In genomic region chrX:49877397-49878101, GRCh38 we compare ENCODE assay signal across 13 cellular contexts. TPM values are rescaled to one million over a fixed set of nuclear protein-coding genes. Genes with fewer than 3 reads are reported as not detected.
A peak's percentile ranks its signal among the peaks of the same experiment; 100 is the strongest.
DNase-seq lines count a peak whose midpoint lies in the region; ATAC-seq and TF ChIP-seq lines count a peak whose summit lies in the region.
"Had no signal": no experiment of that assay in that cellular context is flagged by ENCODE, and none has a peak within 500 bp of the region (broad histone marks: within the 10 kb centered on the region; RNA-seq: fewer than 3 reads in every experiment).

No MANE protein-coding gene starts in this region.

- no peak overlapping the region for H3K9ac ChIP-seq in IMR-90 (ENCODE audit: low read depth, low read length)
- no peak overlapping the region for H3K9ac ChIP-seq in Karpas-422 (ENCODE audit: low read length)

- peak overlapping the region in 1 of 2 experiments; percentile 9; a peak in 1 of 4 replicates for H4K8ac ChIP-seq in IMR-90 (ENCODE audit: low read depth in 2 of 2, low read length in 2 of 2)

- no peaks in the 10 kb centered on the region for H3K36me3 Mint-ChIP-seq in CD4-positive, alpha-beta T cell (ENCODE audit: low read depth)
- H3K36me3 Mint-ChIP-seq: natural killer cell had no signal

- H3K4me2 ChIP-seq in IMR-90 (ENCODE audit: low read depth, low read length) (no peak overlapping the region), Karpas-422 (ENCODE audit: low read depth, low read length, poor library complexity, severe bottlenecking) (no peak overlapping the region)

- H3K36me3 ChIP-seq in IMR-90 (ENCODE audit: control insufficient read depth, insufficient read depth, low read length) (no peaks in the 10 kb centered on the region), esophagus muscularis mucosa (no peaks in the 10 kb centered on the region), psoas muscle (ENCODE audit: insufficient read depth in 1 of 2, low read depth in 1 of 2) (no peaks in the 10 kb centered on the region), Karpas-422 (ENCODE audit: insufficient read depth, low read length) (no peaks in the 10 kb centered on the region)

- H3K4me3 ChIP-seq in IMR-90 (ENCODE audit: insufficient read depth, low read depth, low read length) (no peak overlapping the region), esophagus muscularis mucosa (peak overlapping the region in 1 of 4 donors; percentile 65), psoas muscle (no peak overlapping the region), Karpas-422 (ENCODE audit: low read length) (no peak overlapping the region)

- no peak overlapping the region for H2BK120ac ChIP-seq in IMR-90 (ENCODE audit: low read depth, low read length)

- H4K5ac ChIP-seq in IMR-90 (ENCODE audit: low read depth, low read length) = no peak overlapping the region

- H3K79me2 ChIP-seq in Karpas-422 (ENCODE audit: low read length) = no peaks in the 10 kb centered on the region

- POLR2A ChIA-PET in CD4-positive, alpha-beta T cell (lab: Charles Lee) = no interaction called here
- POLR2A ChIA-PET in IMR-90 (lab: Charles Lee; ENCODE audit: unreplicated experiment) = no interaction called here

- in situ Hi-C loops in IMR-90 (cut with MboI; ENCODE audit: low sequenced_read_pairs) = no loop called here

- no peak overlapping the region; the same call in 1 of the 2 replicates for H3K4ac ChIP-seq in IMR-90 (ENCODE audit: low read depth, low read length)

- no peak overlapping the region for H2AK5ac ChIP-seq in IMR-90 (ENCODE audit: low read depth, low read length)

- no peaks in the 10 kb centered on the region for H3K9me3 ChIP-seq in CD4-positive, alpha-beta T cell (ENCODE audit: control insufficient read depth, low read length)
- H3K9me3 ChIP-seq in IMR-90 (ENCODE audit: control insufficient read depth, insufficient read depth, low read length) = no peaks in the 10 kb centered on the region; the same call in 1 of the 2 replicates
- no peaks in the 10 kb centered on the region for H3K9me3 ChIP-seq in esophagus muscularis mucosa
- no peaks in the 10 kb centered on the region for H3K9me3 ChIP-seq in psoas muscle
- H3K9me3 ChIP-seq in Karpas-422 (ENCODE audit: low read length) = no peaks in the 10 kb centered on the region

- CTCF ChIA-PET in CD4-positive, alpha-beta T cell (lab: Charles Lee) = interaction anchor here (0.7 to 2.0 kb wide), 3 partner anchors 37 to 45 kb away, joined by 3 to 5 read pairs (median 4); partner anchors contain the start of gene CLCN5
- CTCF ChIA-PET in IMR-90 (lab: Yijun Ruan, JAX) = no interaction called here

- H4K20me1 ChIP-seq in IMR-90 (ENCODE audit: insufficient read depth, low read length) (no peaks in the 10 kb centered on the region), Karpas-422 (ENCODE audit: insufficient read depth, low read depth, low read length) (no peaks in the 10 kb centered on the region)

- no peak for TF ChIP-seq CTCF in CD4-positive, alpha-beta T cell (IDR thresholded peaks at IDR 0.05)
- TF ChIP-seq CTCF in IMR-90 (conservative IDR thresholded peaks at IDR 0.05; ENCODE audit: low read depth, low read length) (no peak), esophagus muscularis mucosa (IDR thresholded peaks at IDR 0.05) (no peak), psoas muscle (IDR thresholded peaks at IDR 0.05) (no peak)

- H3K27me3 ChIP-seq in CD4-positive, alpha-beta T cell (ENCODE audit: control insufficient read depth, insufficient read depth, low read length) = no peaks in the 10 kb centered on the region
- peaks cover 3% of the 10 kb centered on the region; the same call in 1 of the 2 replicates for H3K27me3 ChIP-seq in IMR-90 (ENCODE audit: control insufficient read depth, insufficient read depth, low read length)
- peaks cover 0 to 4% (median 0%) of the 10 kb centered on the region in 4 donors for H3K27me3 ChIP-seq in esophagus muscularis mucosa
- H3K27me3 ChIP-seq in psoas muscle (ENCODE audit: insufficient read depth in 3 of 3, low read length in 2 of 3) = peaks cover 0 to 5% (median 0%) of the 10 kb centered on the region in 3 donors
- H3K27me3 ChIP-seq in Karpas-422 (ENCODE audit: low read length) = no peaks in the 10 kb centered on the region

- no peak for TF ChIP-seq RAD21 in IMR-90 (IDR thresholded peaks at IDR 0.05; ENCODE audit: low read length)

- no peak overlapping the region for H2BK15ac ChIP-seq in IMR-90 (ENCODE audit: low read depth, low read length)

- H3K56ac ChIP-seq in IMR-90 (ENCODE audit: extremely low read depth, insufficient read depth, low read length) = no peak overlapping the region

- WGBS in IMR-90 (ENCODE audit: extremely low coverage in 2 of 2, insufficient read length in 1 of 2), 2 experiments = no CpG with 5 or more reads among the region's 5 CpGs
- 69% methylated on average over 4 of the region's 5 CpGs for WGBS in esophagus muscularis mucosa
- 65% methylated on average over 5 of the region's 5 CpGs for WGBS in psoas muscle, 3 donors

- H2AFZ ChIP-seq in IMR-90 (replicated peaks; ENCODE audit: low read length, poor library complexity) (no peak overlapping the region), Karpas-422 (ENCODE audit: low read length) (no peak overlapping the region)

- H3K27ac Mint-ChIP-seq in CD4-positive, alpha-beta T cell = peak overlapping the region; percentile 36

- no peaks in the 10 kb centered on the region for H3K9me3 Mint-ChIP-seq in CD4-positive, alpha-beta T cell
- H3K9me3 Mint-ChIP-seq: natural killer cell had no signal

- H3K18ac ChIP-seq in IMR-90 (ENCODE audit: low read depth, low read length) = no peak overlapping the region

- no peak overlapping the region for H3K14ac ChIP-seq in IMR-90 (replicated peaks; ENCODE audit: low read depth, low read length)

- H4K91ac ChIP-seq in IMR-90 (ENCODE audit: insufficient read depth, low read depth, low read length) = no peak overlapping the region

- H3K27me3 Mint-ChIP-seq in CD4-positive, alpha-beta T cell = no peaks in the 10 kb centered on the region

- H3K23ac ChIP-seq in IMR-90 (ENCODE audit: low read depth, low read length) = no peak overlapping the region

- no peak for DNase-seq in CD4-positive, alpha-beta T cell
- no peak for DNase-seq in IMR-90
- DNase-seq in esophagus muscularis mucosa (ENCODE audit: extremely low spot score) = no peak
- DNase-seq in psoas muscle = no peak
- no peak for DNase-seq in Karpas-422
- no peak for DNase-seq in superior temporal gyrus (ENCODE audit: extremely low spot score)
- DNase-seq in NCI-H2227 (lab: John Stamatoyannopoulos, UW; ENCODE audit: unreplicated experiment) = no peak
- DNase-seq: activated effector memory CD4-positive, alpha-beta T cell treated with anti-CD3 and anti-CD28 coated beads, Interleukin-2, amount 50 U/mL, for 16 hours; natural killer cell; NCI-H2081 treated with DMSO at 0.1 percent for 48 hours; stimulated activated CD4-positive, alpha-beta T cell treated with anti-CD3 and anti-CD28 coated beads, Interleukin-12 subunit alpha, Interleukin-12 subunit beta, amount 100 ng/mL, for 4 hours had no signal

- peaks cover 16% of the 10 kb centered on the region; the same call in 1 of the 2 replicates for H3K9me1 ChIP-seq in IMR-90 (ENCODE audit: insufficient read depth, low read length)

- peak overlapping the region; percentile 6 for H3K4me3 Mint-ChIP-seq in CD4-positive, alpha-beta T cell

- TF ChIP-seq POLR2A in IMR-90 (IDR thresholded peaks at IDR 0.05; ENCODE audit: low read depth, low read length) = no peak
- no peak for TF ChIP-seq POLR2A in esophagus muscularis mucosa (IDR thresholded peaks at IDR 0.05; ENCODE audit: low read depth)

- peaks cover 6 to 11% of the 10 kb centered on the region in 2 experiments; a peak in 2 of 4 replicates for H3K79me1 ChIP-seq in IMR-90 (ENCODE audit: low read depth in 1 of 2, low read length in 2 of 2)

- H3K4me1 Mint-ChIP-seq in CD4-positive, alpha-beta T cell (ENCODE audit: low read depth) = peaks cover 30% of the 10 kb centered on the region

- no peak for ATAC-seq in CD4-positive, alpha-beta T cell (ENCODE audit: poor library complexity)
- ATAC-seq in IMR-90 (ENCODE audit: low read depth) (no peak), psoas muscle (no peak), GM21825 (IDR thresholded peaks at IDR 0.05; ENCODE audit: unreplicated experiment) (no peak)
- ATAC-seq: natural killer cell had no signal

- TF ChIP-seq EP300 in esophagus muscularis mucosa (IDR thresholded peaks at IDR 0.05) = no peak

- no peak overlapping the region for H3K27ac ChIP-seq in CD4-positive, alpha-beta T cell (ENCODE audit: low read depth, low read length)
- H3K27ac ChIP-seq in IMR-90 (ENCODE audit: insufficient read depth, low read length) = no peak overlapping the region
- H3K27ac ChIP-seq in esophagus muscularis mucosa (replicated peaks in 1 of 4) = peak overlapping the region; percentile 84 to 87 (median 86)
- peak overlapping the region; percentile 80 for H3K27ac ChIP-seq in psoas muscle
- no peak overlapping the region for H3K27ac ChIP-seq in Karpas-422 (ENCODE audit: low read length)

- H2BK5ac ChIP-seq in IMR-90 (ENCODE audit: low read depth, low read length, poor library complexity, severe bottlenecking) = no peak overlapping the region

- BruUV-seq in IMR-90 (replicated peaks; lab: Mats Ljungman, UMichigan) = no TSS peak

- H2BK20ac ChIP-seq in IMR-90 (ENCODE audit: low read depth, low read length) = no peak overlapping the region

- dilution Hi-C loops in IMR-90 (cut with HindIII; ENCODE audit: low sequenced_read_pairs, unreplicated experiment) = no loop called here

- H3K4me1 ChIP-seq in IMR-90 (ENCODE audit: control insufficient read depth, insufficient read depth, low read length) (peaks cover 3% of the 10 kb centered on the region; the same call in 1 of the 2 replicates), esophagus muscularis mucosa (peaks cover 11 to 38% (median 35%) of the 10 kb centered on the region in 4 donors), psoas muscle (no peaks in the 10 kb centered on the region), Karpas-422 (ENCODE audit: low read length) (no peaks in the 10 kb centered on the region)

- H3K9me2 ChIP-seq in Karpas-422 (replicated peaks; ENCODE audit: insufficient read depth, low read length) = no peaks in the 10 kb centered on the region

- peak overlapping the region; percentile 47 for H2AK9ac ChIP-seq in IMR-90 (replicated peaks; ENCODE audit: low read depth, low read length, poor library complexity)

- intact Hi-C loops in CD4-positive, alpha-beta T cell (cut with DNase I, micrococcal nuclease) = loop anchor here (2.0 to 5.0 kb wide), 3 partner anchors 45 to 1200 kb away; partner anchors contain the start of gene CLCN5 (in 1 of the 2)
- intact Hi-C loops in IMR-90 (cut with micrococcal nuclease) = no loop called here
- intact Hi-C loops in esophagus muscularis mucosa (cut with DNase I) = no loop called here
- intact Hi-C loops in psoas muscle (cut with DNase I) = no loop called here

RNA-seq across cellular contexts. Expression of gene USP27X, which starts 1.7 kb away (rescaled TPM):
- total RNA-seq in CD4-positive, alpha-beta T cell = 1 to 10 TPM; 2.7 to 3.2 TPM
- total RNA-seq in IMR-90 (2012; rRNA removed) (3.6 and 6.3 TPM in 2 replicates), esophagus muscularis mucosa (1 to 10 TPM; 2.9 to 5.2 (median 4.5) TPM), psoas muscle (1 to 10 TPM; 1.5 to 2.5 (median 2.1) TPM)
- polyA plus RNA-seq in IMR-90 (2012; rRNA removed) (2.3 and 2.7 TPM in 2 replicates), psoas muscle (1 to 10 TPM; 1.8 to 4.3 (median 3.0) TPM)
- polyA plus RNA-seq in IMR-90 (2012; cell fraction: cytosol; rRNA removed) = 1.1 and 1.4 TPM in 2 replicates
- polyA plus RNA-seq in IMR-90 (2012; cell fraction: nucleus; rRNA removed; ENCODE audit: low replicate concordance) = 0.28 and 0.57 TPM in 2 replicates
- not detected in 2 replicates for total RNA-seq in Karpas-422 (2014; rRNA removed; shearing (Covaris generic); ENCODE audit: low replicate concordance)

RNA-seq across cellular contexts. Expression of gene CLCN5, which starts 44.8 kb away (rescaled TPM):
- total RNA-seq in CD4-positive, alpha-beta T cell = 1 to 10 TPM in 1 of 2 experiments, under 1 TPM in 1; 0.61 to 1.6 TPM
- total RNA-seq in IMR-90 (2012; rRNA removed) (5.8 and 5.9 TPM in 2 replicates), esophagus muscularis mucosa (1 to 10 TPM; 2.7 to 4.4 (median 3.6) TPM), psoas muscle (10 to 100 TPM in 1 of 4 donors, 1 to 10 TPM in 3; 6.5 to 11.3 (median 7.9) TPM)
- polyA plus RNA-seq in IMR-90 (2012; rRNA removed) (1.3 and 1.4 TPM in 2 replicates), psoas muscle (1 to 10 TPM; 1.9 to 4.2 (median 3.6) TPM)
- 0.45 and 0.74 TPM in 2 replicates for polyA plus RNA-seq in IMR-90 (2012; cell fraction: cytosol; rRNA removed)
- 0.63 and 2.5 TPM in 2 replicates for polyA plus RNA-seq in IMR-90 (2012; cell fraction: nucleus; rRNA removed; ENCODE audit: low replicate concordance)
- total RNA-seq in Karpas-422 (2014; rRNA removed; shearing (Covaris generic); ENCODE audit: low replicate concordance) = 5.5 and 8.1 TPM in 2 replicates

RNA-seq across cellular contexts. Expression of gene PAGE4, which starts 48.4 kb away (rescaled TPM):
- total RNA-seq in CD4-positive, alpha-beta T cell = not detected
- total RNA-seq in IMR-90 (2012; rRNA removed) = not detected in 2 replicates
- not detected in 2 replicates for polyA plus RNA-seq in IMR-90 (2012; rRNA removed)
- not detected in 2 replicates for polyA plus RNA-seq in IMR-90 (2012; cell fraction: cytosol; rRNA removed)
- polyA plus RNA-seq in IMR-90 (2012; cell fraction: nucleus; rRNA removed; ENCODE audit: low replicate concordance) = not detected in 2 replicates
- 1 to 10 TPM in 3 of 4 donors, not detected in 1; 1.4 to 4.2 (median 2.1) TPM for total RNA-seq in esophagus muscularis mucosa
- total RNA-seq in psoas muscle = 1 to 10 TPM in 1 of 4 donors, under 1 TPM in 1, not detected in 2; 0.81 to 1.4 TPM
- polyA plus RNA-seq in psoas muscle = 1 to 10 TPM in 1 of 3 donors, under 1 TPM in 1, not detected in 1; 0.92 to 1.4 TPM
- not detected in 2 replicates for total RNA-seq in Karpas-422 (2014; rRNA removed; shearing (Covaris generic); ENCODE audit: low replicate concordance)
- total RNA-seq: GM23248, natural killer cell had no signal
- polyA plus RNA-seq: GM23248 had no signal

Comparison
In these comparisons a context has a peak if more than half of its experiments do, and no peak if none do; other contexts are left out.
1. H3K27ac ChIP-seq: peak in esophagus muscularis mucosa (4 of 4) and psoas muscle (single experiment); none in CD4-positive, alpha-beta T cell (single experiment), IMR-90 (single experiment) and Karpas-422 (single experiment).
2. intact Hi-C loops: an anchor here in CD4-positive, alpha-beta T cell (2.0 to 5.0 kb wide); none called in IMR-90, esophagus muscularis mucosa and psoas muscle.